2 cellular contexts compared by ENCODE assay signal in the genomic region with DNA sequence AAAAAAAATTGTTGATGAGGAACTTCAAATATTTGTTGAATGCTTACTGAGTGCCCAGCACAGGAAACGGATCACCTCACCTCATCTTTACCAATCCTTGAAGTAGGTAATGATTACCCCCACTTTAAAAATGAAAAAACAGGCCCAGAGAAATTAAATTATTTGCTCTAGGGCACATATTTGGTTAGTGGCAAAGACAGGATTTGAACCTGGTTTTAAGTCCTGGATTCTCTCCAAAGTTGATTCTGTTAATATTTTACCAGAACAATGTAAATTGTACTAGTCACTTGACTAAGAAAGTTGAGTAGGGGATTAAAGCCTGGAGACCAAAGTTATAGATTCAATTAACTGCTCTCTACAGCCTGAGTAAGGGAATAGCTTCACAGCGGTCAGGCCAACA.
TF ChIP-seq lines count a peak whose summit lies in the region.

No MANE protein-coding gene starts in this region.

TF ChIP-seq in SK-N-SH, 30 proteins besides CTCF, POLR2A, EP300 and RAD21:
- TF ChIP-seq, protein P1, sequence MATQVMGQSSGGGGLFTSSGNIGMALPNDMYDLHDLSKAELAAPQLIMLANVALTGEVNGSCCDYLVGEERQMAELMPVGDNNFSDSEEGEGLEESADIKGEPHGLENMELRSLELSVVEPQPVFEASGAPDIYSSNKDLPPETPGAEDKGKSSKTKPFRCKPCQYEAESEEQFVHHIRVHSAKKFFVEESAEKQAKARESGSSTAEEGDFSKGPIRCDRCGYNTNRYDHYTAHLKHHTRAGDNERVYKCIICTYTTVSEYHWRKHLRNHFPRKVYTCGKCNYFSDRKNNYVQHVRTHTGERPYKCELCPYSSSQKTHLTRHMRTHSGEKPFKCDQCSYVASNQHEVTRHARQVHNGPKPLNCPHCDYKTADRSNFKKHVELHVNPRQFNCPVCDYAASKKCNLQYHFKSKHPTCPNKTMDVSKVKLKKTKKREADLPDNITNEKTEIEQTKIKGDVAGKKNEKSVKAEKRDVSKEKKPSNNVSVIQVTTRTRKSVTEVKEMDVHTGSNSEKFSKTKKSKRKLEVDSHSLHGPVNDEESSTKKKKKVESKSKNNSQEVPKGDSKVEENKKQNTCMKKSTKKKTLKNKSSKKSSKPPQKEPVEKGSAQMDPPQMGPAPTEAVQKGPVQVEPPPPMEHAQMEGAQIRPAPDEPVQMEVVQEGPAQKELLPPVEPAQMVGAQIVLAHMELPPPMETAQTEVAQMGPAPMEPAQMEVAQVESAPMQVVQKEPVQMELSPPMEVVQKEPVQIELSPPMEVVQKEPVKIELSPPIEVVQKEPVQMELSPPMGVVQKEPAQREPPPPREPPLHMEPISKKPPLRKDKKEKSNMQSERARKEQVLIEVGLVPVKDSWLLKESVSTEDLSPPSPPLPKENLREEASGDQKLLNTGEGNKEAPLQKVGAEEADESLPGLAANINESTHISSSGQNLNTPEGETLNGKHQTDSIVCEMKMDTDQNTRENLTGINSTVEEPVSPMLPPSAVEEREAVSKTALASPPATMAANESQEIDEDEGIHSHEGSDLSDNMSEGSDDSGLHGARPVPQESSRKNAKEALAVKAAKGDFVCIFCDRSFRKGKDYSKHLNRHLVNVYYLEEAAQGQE (IDR thresholded peaks at IDR 0.05; ENCODE audit: low read depth, low read length) = no peak
- TF ChIP-seq GATA2 (CRISPR knock-in tag; IDR thresholded peaks at IDR 0.05) = no peak
- TF ChIP-seq, protein P2, sequence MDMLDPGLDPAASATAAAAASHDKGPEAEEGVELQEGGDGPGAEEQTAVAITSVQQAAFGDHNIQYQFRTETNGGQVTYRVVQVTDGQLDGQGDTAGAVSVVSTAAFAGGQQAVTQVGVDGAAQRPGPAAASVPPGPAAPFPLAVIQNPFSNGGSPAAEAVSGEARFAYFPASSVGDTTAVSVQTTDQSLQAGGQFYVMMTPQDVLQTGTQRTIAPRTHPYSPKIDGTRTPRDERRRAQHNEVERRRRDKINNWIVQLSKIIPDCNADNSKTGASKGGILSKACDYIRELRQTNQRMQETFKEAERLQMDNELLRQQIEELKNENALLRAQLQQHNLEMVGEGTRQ (IDR thresholded peaks at IDR 0.05; ENCODE audit: borderline replicate concordance, low read depth, low read length) = no peak
- no peak for TF ChIP-seq USF1 (IDR thresholded peaks at IDR 0.05; ENCODE audit: borderline replicate concordance, low read depth)
- TF ChIP-seq RFX5 (IDR thresholded peaks at IDR 0.05; ENCODE audit: low read length) = no peak
- TF ChIP-seq SMC3 (IDR thresholded peaks at IDR 0.05; ENCODE audit: low read depth, low read length) = no peak
- no peak for TF ChIP-seq FOSL2 (IDR thresholded peaks at IDR 0.05; ENCODE audit: borderline replicate concordance, low read depth)
- no peak for TF ChIP-seq MAX (IDR thresholded peaks at IDR 0.05; ENCODE audit: low read depth)
- no peak for TF ChIP-seq CHD2 (IDR thresholded peaks at IDR 0.05; ENCODE audit: low read length, partially characterized antibody)
- TF ChIP-seq ELF1 (IDR thresholded peaks at IDR 0.05) = no peak
- TF ChIP-seq SIN3A (IDR thresholded peaks at IDR 0.05; ENCODE audit: borderline replicate concordance, low read depth, low read length) = no peak
- no peak for TF ChIP-seq FOXJ3 (CRISPR knock-in tag; IDR thresholded peaks at IDR 0.05)
- TF ChIP-seq POLR2AphosphoS5 (IDR thresholded peaks at IDR 0.05; ENCODE audit: low read depth, low read length) = no peak
- no peak for TF ChIP-seq PBX3 (IDR thresholded peaks at IDR 0.05)
- no peak for TF ChIP-seq JUND (IDR thresholded peaks at IDR 0.05)
- no peak for TF ChIP-seq MXI1 (IDR thresholded peaks at IDR 0.05; ENCODE audit: low read depth, low read length)
- no peak for TF ChIP-seq FOXM1 (IDR thresholded peaks at IDR 0.05; ENCODE audit: low read depth)
- no peak for TF ChIP-seq TEAD4 (IDR thresholded peaks at IDR 0.05; ENCODE audit: borderline replicate concordance, insufficient read depth)
- TF ChIP-seq YY1 (IDR thresholded peaks at IDR 0.05; ENCODE audit: low read depth) = no peak

TF ChIP-seq in SK-N-SH treated with all-trans-retinoic acid at 6 μM for 48 hours, 23 proteins besides CTCF, POLR2A, EP300 and RAD21 (continued from another document):
- TF ChIP-seq PATZ1 (CRISPR knock-in tag; IDR thresholded peaks at IDR 0.05; ENCODE audit: borderline replicate concordance) (no peak), ZNF70 (CRISPR knock-in tag; IDR thresholded peaks at IDR 0.05) (no peak), ZNF565 (CRISPR knock-in tag; conservative IDR thresholded peaks at IDR 0.05; ENCODE audit: low read depth) (no peak), SNAI2 (CRISPR knock-in tag; IDR thresholded peaks at IDR 0.05) (no peak), OSR1 (CRISPR knock-in tag; IDR thresholded peaks at IDR 0.05) (no peak)
- TF ChIP-seq, protein P3, sequence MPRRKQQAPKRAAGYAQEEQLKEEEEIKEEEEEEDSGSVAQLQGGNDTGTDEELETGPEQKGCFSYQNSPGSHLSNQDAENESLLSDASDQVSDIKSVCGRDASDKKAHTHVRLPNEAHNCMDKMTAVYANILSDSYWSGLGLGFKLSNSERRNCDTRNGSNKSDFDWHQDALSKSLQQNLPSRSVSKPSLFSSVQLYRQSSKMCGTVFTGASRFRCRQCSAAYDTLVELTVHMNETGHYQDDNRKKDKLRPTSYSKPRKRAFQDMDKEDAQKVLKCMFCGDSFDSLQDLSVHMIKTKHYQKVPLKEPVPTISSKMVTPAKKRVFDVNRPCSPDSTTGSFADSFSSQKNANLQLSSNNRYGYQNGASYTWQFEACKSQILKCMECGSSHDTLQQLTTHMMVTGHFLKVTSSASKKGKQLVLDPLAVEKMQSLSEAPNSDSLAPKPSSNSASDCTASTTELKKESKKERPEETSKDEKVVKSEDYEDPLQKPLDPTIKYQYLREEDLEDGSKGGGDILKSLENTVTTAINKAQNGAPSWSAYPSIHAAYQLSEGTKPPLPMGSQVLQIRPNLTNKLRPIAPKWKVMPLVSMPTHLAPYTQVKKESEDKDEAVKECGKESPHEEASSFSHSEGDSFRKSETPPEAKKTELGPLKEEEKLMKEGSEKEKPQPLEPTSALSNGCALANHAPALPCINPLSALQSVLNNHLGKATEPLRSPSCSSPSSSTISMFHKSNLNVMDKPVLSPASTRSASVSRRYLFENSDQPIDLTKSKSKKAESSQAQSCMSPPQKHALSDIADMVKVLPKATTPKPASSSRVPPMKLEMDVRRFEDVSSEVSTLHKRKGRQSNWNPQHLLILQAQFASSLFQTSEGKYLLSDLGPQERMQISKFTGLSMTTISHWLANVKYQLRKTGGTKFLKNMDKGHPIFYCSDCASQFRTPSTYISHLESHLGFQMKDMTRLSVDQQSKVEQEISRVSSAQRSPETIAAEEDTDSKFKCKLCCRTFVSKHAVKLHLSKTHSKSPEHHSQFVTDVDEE (CRISPR knock-in tag; IDR thresholded peaks at IDR 0.05) = no peak
